In the genomic region with DNA sequence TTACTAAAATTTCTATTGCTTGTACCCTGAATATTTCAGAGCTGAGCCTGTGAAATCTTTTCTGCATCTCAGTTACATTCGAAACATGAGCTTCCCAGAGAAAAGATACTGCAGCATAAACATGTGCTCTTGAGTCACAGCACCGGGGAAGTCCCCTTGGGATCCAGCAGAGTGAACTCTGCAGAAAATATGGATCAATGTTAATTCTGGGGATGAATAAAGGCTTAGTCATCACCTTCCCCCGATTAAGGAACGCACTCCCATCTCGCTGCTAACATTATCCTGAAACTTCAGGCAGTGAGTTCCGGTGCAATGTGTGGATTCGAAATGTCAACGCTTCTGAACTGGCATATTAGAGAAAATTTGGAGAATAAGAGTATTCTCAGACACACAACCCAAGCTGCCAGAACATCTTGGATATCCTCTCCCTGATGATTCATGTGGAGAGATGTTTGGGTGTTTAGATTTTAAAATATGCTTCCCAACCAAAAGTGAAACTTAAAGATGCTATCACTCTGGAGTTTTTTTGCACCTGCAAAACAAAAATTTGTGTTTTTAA, we compare ENCODE assay signal across 8 cellular contexts.
DNase-seq lines count a peak whose midpoint lies in the region; ATAC-seq and TF ChIP-seq lines count a peak whose summit lies in the region.

No MANE protein-coding gene starts in this region.

- no TSS peak for BruUV-seq in HCT116 (replicated peaks; lab: Mats Ljungman, UMichigan)

- POLR2A ChIA-PET in HCT116 (lab: Charles Lee): no interaction called here

- H3K27me3 ChIP-seq in HCT116 (ENCODE audit: insufficient read depth, low read length) (no peaks in the 10 kb centered on the region), gastrocnemius medialis (no peaks in the 10 kb centered on the region)

- peak; percentile 24 for DNase-seq in HCT116 (ENCODE audit: low read depth, low spot score)
- peak; percentile 71 for DNase-seq in SW480 (ENCODE audit: low spot score)
- DNase-seq in foreskin fibroblast: peak; percentile 94 to 97
- peak in 1 of 2 donors; percentile 42 for DNase-seq in gastrocnemius medialis
- no peak for DNase-seq in NOMO-1 treated with dmso at 0.1 percent for 144 hours (lab: John Stamatoyannopoulos, UW; ENCODE audit: unreplicated experiment)

- in situ Hi-C loops in gastrocnemius medialis (cut with MboI; ENCODE audit: low sequenced_read_pairs in 4 of 4): no loop called here

- no peak overlapping the region for H2AFZ ChIP-seq in HCT116 (ENCODE audit: low read depth, low read length, poor library complexity, severe bottlenecking)

- H3K27ac ChIP-seq in HCT116 (ENCODE audit: low read depth, low read length) (peak overlapping the region; percentile 35; the same call in 1 of the 2 replicates), gastrocnemius medialis (peak overlapping the region; percentile 78 to 89 (median 83))

- TF ChIP-seq RAD21 in HCT116 (IDR thresholded peaks at IDR 0.05; ENCODE audit: low read depth): no peak

- intact Hi-C loops in HCT116 (cut with micrococcal nuclease): no loop called here
- intact Hi-C loops in gastrocnemius medialis (cut with DNase I; ENCODE audit: low total_unique reads): loop anchor here (2.0 kb wide), 3 partner anchors 21 to 91 kb away; partner anchors contain the start of gene IRF2

- H3K4me3 ChIP-seq in HCT116 (replicated peaks in 1 of 2; ENCODE audit: low read depth in 1 of 2, low read length in 2 of 2) (peak overlapping the region; percentile 21 to 48), foreskin fibroblast (ENCODE audit: low read depth in 1 of 2, low read length in 2 of 2) (peak overlapping the region; percentile 33 to 55), gastrocnemius medialis (peak overlapping the region; percentile 16 to 47 (median 26))

- peaks cover 16 to 21% of the 10 kb centered on the region in 2 experiments for H3K4me1 ChIP-seq in HCT116 (ENCODE audit: control insufficient read depth in 1 of 2, insufficient read depth in 2 of 2, low read length in 2 of 2)
- peaks cover 57 to 58% of the 10 kb centered on the region in 2 donors for H3K4me1 ChIP-seq in gastrocnemius medialis

- RAD21 ChIA-PET in HCT116 (lab: Charles Lee; ENCODE audit: low non-redundant PET in 1 of 2, low total read pairs in 2 of 2, uncharacterized antibody in 2 of 2, unreplicated experiment in 2 of 2): no interaction called here

- no peak for TF ChIP-seq POLR2A in HCT116 (IDR thresholded peaks at IDR 0.05; ENCODE audit: borderline replicate concordance, extremely low read depth, insufficient read depth, insufficient read length)
- TF ChIP-seq POLR2A in gastrocnemius medialis (IDR thresholded peaks at IDR 0.05): no peak

- CTCF ChIA-PET in HCT116 (lab: Charles Lee): no interaction called here

- H3K9me3 ChIP-seq in HCT116 (ENCODE audit: control insufficient read depth in 1 of 2, insufficient read depth in 1 of 2, low read depth in 1 of 2, low read length in 2 of 2) (no peaks in the 10 kb centered on the region), gastrocnemius medialis (no peaks in the 10 kb centered on the region)

- TF ChIP-seq CTCF in HCT116 (IDR thresholded peaks at IDR 0.05 in 2 of 3, conservative IDR thresholded peaks at IDR 0.05 in 1 of 3; ENCODE audit: borderline replicate concordance in 1 of 3, insufficient read depth in 1 of 3, low read depth in 2 of 3, low read length in 2 of 3) (no peak), foreskin fibroblast (IDR thresholded peaks at IDR 0.05; ENCODE audit: low read depth, low read length) (no peak), gastrocnemius medialis (IDR thresholded peaks at IDR 0.05 in 4 of 5, conservative IDR thresholded peaks at IDR 0.05 in 1 of 5) (no peak)

- H3K36me3 ChIP-seq in HCT116 (ENCODE audit: control insufficient read depth in 1 of 2, insufficient read depth in 2 of 2, low read length in 2 of 2) (no peaks in the 10 kb centered on the region), gastrocnemius medialis (peaks cover 0 to 9% of the 10 kb centered on the region in 2 donors)

- peak; percentile 84 for ATAC-seq in HCT116
- ATAC-seq in gastrocnemius medialis: peak; percentile 22 to 44
- ATAC-seq in GM21528 (IDR thresholded peaks at IDR 0.05; ENCODE audit: low FRiP score, unreplicated experiment): no peak
- ATAC-seq in HG02970 (IDR thresholded peaks at IDR 0.05; ENCODE audit: low FRiP score, unreplicated experiment): no peak
- ATAC-seq in GM21390 (IDR thresholded peaks at IDR 0.05; ENCODE audit: unreplicated experiment): no peak

- no peaks in the 10 kb centered on the region for H3K79me2 ChIP-seq in HCT116 (ENCODE audit: insufficient read depth, low read length)

- no peaks in the 10 kb centered on the region for H3K9me2 ChIP-seq in HCT116 (ENCODE audit: insufficient read depth)

- H3K4me2 ChIP-seq in HCT116 (ENCODE audit: low read length): peak overlapping the region; percentile 77

- peak overlapping the region; percentile 25; the same call in 1 of the 2 replicates for H3K9ac ChIP-seq in HCT116 (ENCODE audit: low read length)

- H4K20me1 ChIP-seq in HCT116 (ENCODE audit: insufficient read depth): no peaks in the 10 kb centered on the region

TF ChIP-seq in HCT116, 20 proteins besides CTCF, POLR2A, EP300 and RAD21 (continues in another document):
- TF ChIP-seq SIN3A (IDR thresholded peaks at IDR 0.05; ENCODE audit: low read depth): 0 out of 2 replicates have a peak, but pooled peaks have one; percentile 8
- no peak for TF ChIP-seq ZFX (IDR thresholded peaks at IDR 0.05)
- TF ChIP-seq EGR1 (IDR thresholded peaks at IDR 0.05; ENCODE audit: low read depth): no peak
- TF ChIP-seq SP1 (IDR thresholded peaks at IDR 0.05; ENCODE audit: low read depth): no peak; the same call in 1 of the 2 replicates
- TF ChIP-seq, protein P1, sequence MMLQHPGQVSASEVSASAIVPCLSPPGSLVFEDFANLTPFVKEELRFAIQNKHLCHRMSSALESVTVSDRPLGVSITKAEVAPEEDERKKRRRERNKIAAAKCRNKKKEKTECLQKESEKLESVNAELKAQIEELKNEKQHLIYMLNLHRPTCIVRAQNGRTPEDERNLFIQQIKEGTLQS (IDR thresholded peaks at IDR 0.05): no peak
- TF ChIP-seq ELF1 (IDR thresholded peaks at IDR 0.05; ENCODE audit: borderline replicate concordance, low read depth): no peak
- no peak for TF ChIP-seq CEBPB (IDR thresholded peaks at IDR 0.05; ENCODE audit: low read depth)
- no peak for TF ChIP-seq EZH2 (IDR thresholded peaks at IDR 0.05)
- TF ChIP-seq SRF (IDR thresholded peaks at IDR 0.05; ENCODE audit: low read depth): peak; percentile 34; the same call in 1 of the 2 replicates
- TF ChIP-seq TCF7L2 (IDR thresholded peaks at IDR 0.05; ENCODE audit: borderline replicate concordance, extremely low read depth, insufficient read depth, insufficient read length): no peak
- TF ChIP-seq ZNF274 (IDR thresholded peaks at IDR 0.05; ENCODE audit: low read depth, low read length): no peak
- peak; percentile 50; the same call in 1 of the 2 replicates for TF ChIP-seq JUND (IDR thresholded peaks at IDR 0.05)
- TF ChIP-seq POLR2AphosphoS5 (IDR thresholded peaks at IDR 0.05; ENCODE audit: low read depth, low read length): no peak
- no peak for TF ChIP-seq YY1 (IDR thresholded peaks at IDR 0.05; ENCODE audit: extremely low read depth, insufficient replicate concordance, low read depth, low read length)
- TF ChIP-seq MAX (IDR thresholded peaks at IDR 0.05): peak; percentile 65
- no peak for TF ChIP-seq CBX3 (IDR thresholded peaks at IDR 0.05; ENCODE audit: low read depth)
- TF ChIP-seq FOSL1 (IDR thresholded peaks at IDR 0.05; ENCODE audit: low read depth): peak; percentile 62
- TF ChIP-seq, protein P2, sequence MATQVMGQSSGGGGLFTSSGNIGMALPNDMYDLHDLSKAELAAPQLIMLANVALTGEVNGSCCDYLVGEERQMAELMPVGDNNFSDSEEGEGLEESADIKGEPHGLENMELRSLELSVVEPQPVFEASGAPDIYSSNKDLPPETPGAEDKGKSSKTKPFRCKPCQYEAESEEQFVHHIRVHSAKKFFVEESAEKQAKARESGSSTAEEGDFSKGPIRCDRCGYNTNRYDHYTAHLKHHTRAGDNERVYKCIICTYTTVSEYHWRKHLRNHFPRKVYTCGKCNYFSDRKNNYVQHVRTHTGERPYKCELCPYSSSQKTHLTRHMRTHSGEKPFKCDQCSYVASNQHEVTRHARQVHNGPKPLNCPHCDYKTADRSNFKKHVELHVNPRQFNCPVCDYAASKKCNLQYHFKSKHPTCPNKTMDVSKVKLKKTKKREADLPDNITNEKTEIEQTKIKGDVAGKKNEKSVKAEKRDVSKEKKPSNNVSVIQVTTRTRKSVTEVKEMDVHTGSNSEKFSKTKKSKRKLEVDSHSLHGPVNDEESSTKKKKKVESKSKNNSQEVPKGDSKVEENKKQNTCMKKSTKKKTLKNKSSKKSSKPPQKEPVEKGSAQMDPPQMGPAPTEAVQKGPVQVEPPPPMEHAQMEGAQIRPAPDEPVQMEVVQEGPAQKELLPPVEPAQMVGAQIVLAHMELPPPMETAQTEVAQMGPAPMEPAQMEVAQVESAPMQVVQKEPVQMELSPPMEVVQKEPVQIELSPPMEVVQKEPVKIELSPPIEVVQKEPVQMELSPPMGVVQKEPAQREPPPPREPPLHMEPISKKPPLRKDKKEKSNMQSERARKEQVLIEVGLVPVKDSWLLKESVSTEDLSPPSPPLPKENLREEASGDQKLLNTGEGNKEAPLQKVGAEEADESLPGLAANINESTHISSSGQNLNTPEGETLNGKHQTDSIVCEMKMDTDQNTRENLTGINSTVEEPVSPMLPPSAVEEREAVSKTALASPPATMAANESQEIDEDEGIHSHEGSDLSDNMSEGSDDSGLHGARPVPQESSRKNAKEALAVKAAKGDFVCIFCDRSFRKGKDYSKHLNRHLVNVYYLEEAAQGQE (IDR thresholded peaks at IDR 0.05; ENCODE audit: low read depth): no peak
- no peak for TF ChIP-seq EZH2phosphoT487 (IDR thresholded peaks at IDR 0.05; ENCODE audit: borderline replicate concordance)

Comparison
In these comparisons a context has a peak if more than half of its experiments do, and no peak if none do; other contexts are left out.
1. ATAC-seq: peak in HCT116 (single experiment) and gastrocnemius medialis (2 of 2); none in GM21528 (single experiment), HG02970 (single experiment) and GM21390 (single experiment).
2. Peak in every context shown above with its lines, with median percentiles within 50 percentile points of each other: H3K4me3 ChIP-seq.